Comparison of ENCODE assay signal across 9 cellular contexts in genomic region chr4:20248155-20248558, GRCh38. TPM values are rescaled to one million over a fixed set of nuclear protein-coding genes. Genes with fewer than 3 reads are reported as not detected.
DNase-seq lines count a peak whose midpoint lies in the region; ATAC-seq and TF ChIP-seq lines count a peak whose summit lies in the region.
"Had no signal": no experiment of that assay in that cellular context is flagged by ENCODE, and none has a peak within 500 bp of the region (broad histone marks: within the 10 kb centered on the region; RNA-seq: fewer than 3 reads in every experiment).

No MANE protein-coding gene starts in this region.

- H3K9me3 ChIP-seq in HCT116 (ENCODE audit: control insufficient read depth in 1 of 2, insufficient read depth in 1 of 2, low read depth in 1 of 2, low read length in 2 of 2) (no peaks in the 10 kb centered on the region; a peak in 1 of 4 replicates), mucosa of descending colon (no peaks in the 10 kb centered on the region)

- H3K4me2 ChIP-seq in HCT116 (ENCODE audit: low read length): no peak overlapping the region

- no peaks in the 10 kb centered on the region for H4K20me1 ChIP-seq in HCT116 (ENCODE audit: insufficient read depth)

- peak; percentile 72 for TF ChIP-seq RAD21 in HCT116 (IDR thresholded peaks at IDR 0.05; ENCODE audit: low read depth)

- peaks cover 26% of the 10 kb centered on the region for H3K4me1 Mint-ChIP-seq in chondrocyte (ENCODE audit: low read depth)
- H3K4me1 Mint-ChIP-seq in activated naive CD4-positive, alpha-beta T cell treated with anti-CD3 and anti-CD28 coated beads, Interleukin-2, amount 10 ng/mL, durations not matched to agents 7 days and 5 days: peaks cover 6% of the 10 kb centered on the region

- CTCF ChIA-PET in HCT116 (lab: Charles Lee): interaction anchor here (1.0 to 1.3 kb wide), 4 partner anchors 12 to 1059 kb away, joined by 3 to 6 read pairs (median 3); no protein-coding TSS in a partner anchor
- CTCF ChIA-PET in activated naive CD4-positive, alpha-beta T cell treated with anti-CD3 and anti-CD28 coated beads, Interleukin-2, amount 10 ng/mL, durations not matched to agents 7 days and 5 days (lab: Charles Lee): interaction anchor here (0.6 to 1.9 kb wide), 8 partner anchors 10 to 1023 kb away, joined by 3 to 10 read pairs (median 4); no protein-coding TSS in a partner anchor

- RAD21 ChIA-PET in HCT116 (lab: Charles Lee; ENCODE audit: low non-redundant PET in 1 of 2, low total read pairs in 2 of 2, uncharacterized antibody in 2 of 2, unreplicated experiment in 2 of 2): no interaction called here

- H3K27ac Mint-ChIP-seq in chondrocyte (ENCODE audit: unreplicated experiment): no peak overlapping the region
- no peak overlapping the region for H3K27ac Mint-ChIP-seq in activated naive CD4-positive, alpha-beta T cell treated with anti-CD3 and anti-CD28 coated beads, Interleukin-2, amount 10 ng/mL, durations not matched to agents 7 days and 5 days
- H3K27ac Mint-ChIP-seq: IgD-negative memory B cell had no signal

- H3K36me3 Mint-ChIP-seq in chondrocyte (ENCODE audit: low read depth): no peaks in the 10 kb centered on the region
- H3K36me3 Mint-ChIP-seq in activated naive CD4-positive, alpha-beta T cell treated with anti-CD3 and anti-CD28 coated beads, Interleukin-2, amount 10 ng/mL, durations not matched to agents 7 days and 5 days: no peaks in the 10 kb centered on the region
- H3K36me3 Mint-ChIP-seq: IgD-negative memory B cell had no signal

- H3K4me1 ChIP-seq in HCT116 (ENCODE audit: control insufficient read depth in 1 of 2, insufficient read depth in 2 of 2, low read length in 2 of 2): peaks cover 0 to 12% of the 10 kb centered on the region in 2 experiments; a peak in 1 of 4 replicates
- H3K4me1 ChIP-seq in mucosa of descending colon (ENCODE audit: low read depth): peaks cover 16% of the 10 kb centered on the region

- H3K27me3 ChIP-seq in HCT116 (ENCODE audit: insufficient read depth, low read length): no peaks in the 10 kb centered on the region

- BruUV-seq in HCT116 (replicated peaks; lab: Mats Ljungman, UMichigan): no TSS peak

- no peaks in the 10 kb centered on the region for H3K9me2 ChIP-seq in HCT116 (ENCODE audit: insufficient read depth)

- no peaks in the 10 kb centered on the region for H3K79me2 ChIP-seq in HCT116 (ENCODE audit: insufficient read depth, low read length)

- intact Hi-C loops in HCT116 (cut with micrococcal nuclease): loop anchor here (2.0 to 5.0 kb wide), 3 partner anchors 696 to 1023 kb away; no protein-coding TSS in a partner anchor
- intact Hi-C loops in mucosa of descending colon (cut with DNase I, micrococcal nuclease): no loop called here

- peak; percentile 43 to 76 (median 62); a peak in 5 of 6 replicates for TF ChIP-seq CTCF in HCT116 (IDR thresholded peaks at IDR 0.05 in 2 of 3, conservative IDR thresholded peaks at IDR 0.05 in 1 of 3; ENCODE audit: borderline replicate concordance in 1 of 3, insufficient read depth in 1 of 3, low read depth in 2 of 3, low read length in 2 of 3)
- peak; percentile 90 for TF ChIP-seq CTCF in chondrocyte (IDR thresholded peaks at IDR 0.05)
- peak; percentile 33 for TF ChIP-seq CTCF in mucosa of descending colon (IDR thresholded peaks at IDR 0.05)

- no peak overlapping the region for H3K9ac ChIP-seq in HCT116 (ENCODE audit: low read length)

- H2AFZ ChIP-seq in HCT116 (ENCODE audit: low read depth, low read length, poor library complexity, severe bottlenecking): peak overlapping the region; percentile 17

- POLR2A ChIA-PET in HCT116 (lab: Charles Lee): no interaction called here

- no peaks in the 10 kb centered on the region for H3K36me3 ChIP-seq in HCT116 (ENCODE audit: control insufficient read depth in 1 of 2, insufficient read depth in 2 of 2, low read length in 2 of 2)
- H3K36me3 ChIP-seq in mucosa of descending colon (ENCODE audit: low read depth): no peaks in the 10 kb centered on the region

- no peak for TF ChIP-seq POLR2A in HCT116 (IDR thresholded peaks at IDR 0.05; ENCODE audit: borderline replicate concordance, extremely low read depth, insufficient read depth, insufficient read length)

- H3K4me3 ChIP-seq in HCT116 (replicated peaks in 1 of 2; ENCODE audit: low read depth in 1 of 2, low read length in 2 of 2) (no peak overlapping the region), mucosa of descending colon (no peak overlapping the region)

- H3K27ac ChIP-seq in HCT116 (ENCODE audit: low read depth, low read length): no peak overlapping the region

- peaks cover 4% of the 10 kb centered on the region for H3K27me3 Mint-ChIP-seq in chondrocyte (ENCODE audit: low read depth)
- peaks cover 30% of the 10 kb centered on the region for H3K27me3 Mint-ChIP-seq in activated naive CD4-positive, alpha-beta T cell treated with anti-CD3 and anti-CD28 coated beads, Interleukin-2, amount 10 ng/mL, durations not matched to agents 7 days and 5 days

- no peak overlapping the region for H3K4me3 Mint-ChIP-seq in chondrocyte (ENCODE audit: unreplicated experiment)
- no peak overlapping the region for H3K4me3 Mint-ChIP-seq in activated naive CD4-positive, alpha-beta T cell treated with anti-CD3 and anti-CD28 coated beads, Interleukin-2, amount 10 ng/mL, durations not matched to agents 7 days and 5 days
- H3K4me3 Mint-ChIP-seq: IgD-negative memory B cell had no signal

- DNase-seq in CD1c-positive myeloid dendritic cell (ENCODE audit: extremely low spot score) (peak; percentile 18), HCT116 (ENCODE audit: low read depth, low spot score) (peak; percentile 29), NCI-H748 (lab: John Stamatoyannopoulos, UW; ENCODE audit: unreplicated experiment) (peak; percentile 63), chondrocyte (ENCODE audit: low spot score) (no peak), mucosa of descending colon (no peak)
- DNase-seq in activated naive CD4-positive, alpha-beta T cell treated with anti-CD3 and anti-CD28 coated beads, Interleukin-2, amount 10 ng/mL, durations not matched to agents 7 days and 5 days: no peak
- DNase-seq in stimulated activated CD4-positive, alpha-beta T cell treated with anti-CD3 and anti-CD28 coated beads, Interleukin-1b, Interleukin-23, amount 100 ng/mL, for 48 hours: no peak

- peaks cover 4% of the 10 kb centered on the region for H3K9me3 Mint-ChIP-seq in chondrocyte (ENCODE audit: low read depth)
- H3K9me3 Mint-ChIP-seq in activated naive CD4-positive, alpha-beta T cell treated with anti-CD3 and anti-CD28 coated beads, Interleukin-2, amount 10 ng/mL, durations not matched to agents 7 days and 5 days: peaks cover 3% of the 10 kb centered on the region

- ATAC-seq in HCT116 (peak; percentile 41; the same call in 1 of the 2 replicates), mucosa of descending colon (peak; percentile 34), GM19328 (IDR thresholded peaks at IDR 0.05; ENCODE audit: unreplicated experiment) (no peak)

TF ChIP-seq in HCT116, 20 proteins besides CTCF, POLR2A, EP300 and RAD21:
- TF ChIP-seq SP1 (IDR thresholded peaks at IDR 0.05; ENCODE audit: low read depth) (no peak), EZH2phosphoT487 (IDR thresholded peaks at IDR 0.05; ENCODE audit: borderline replicate concordance) (no peak), JUND (IDR thresholded peaks at IDR 0.05) (no peak), ATF3 (IDR thresholded peaks at IDR 0.05) (no peak), EGR1 (IDR thresholded peaks at IDR 0.05; ENCODE audit: low read depth) (no peak), FOSL1 (IDR thresholded peaks at IDR 0.05; ENCODE audit: low read depth) (no peak), ELF1 (IDR thresholded peaks at IDR 0.05; ENCODE audit: borderline replicate concordance, low read depth) (no peak), TCF7L2 (IDR thresholded peaks at IDR 0.05; ENCODE audit: borderline replicate concordance, extremely low read depth, insufficient read depth, insufficient read length) (no peak), POLR2AphosphoS5 (IDR thresholded peaks at IDR 0.05; ENCODE audit: low read depth, low read length) (no peak)

RNA-seq across cellular contexts. Expression of gene SLIT2, which starts 3.5 kb away (rescaled TPM):
- total RNA-seq in HCT116 (2021; ENCODE audit: unreplicated experiment) (3.8 TPM), chondrocyte (36.6 to 41.3 TPM (median 38.5 TPM) in 3 replicates), mucosa of descending colon (10 to 100 TPM in 1 of 3 donors, 1 to 10 TPM in 2; 1.2 to 37.3 (median 4.2) TPM)
- polyA plus RNA-seq in HCT116 (2012): 0.82 and 0.91 TPM in 2 replicates
- polyA plus RNA-seq: IgD-negative memory B cell had no signal

Comparison
In these comparisons a context has a peak if more than half of its experiments do, and no peak if none do; other contexts are left out.
1. DNase-seq: peak in CD1c-positive myeloid dendritic cell (single experiment), HCT116 (single experiment) and NCI-H748 (single experiment); none in chondrocyte (single experiment), mucosa of descending colon (0 of 3), activated naive CD4-positive, alpha-beta T cell treated with anti-CD3 and anti-CD28 coated beads, Interleukin-2, amount 10 ng/mL, durations not matched to agents 7 days and 5 days (single experiment) and stimulated activated CD4-positive, alpha-beta T cell treated with anti-CD3 and anti-CD28 coated beads, Interleukin-1b, Interleukin-23, amount 100 ng/mL, for 48 hours (single experiment).
2. CTCF ChIP-seq: peak in every context shown above with its lines; median percentile 90 in chondrocyte; 62 in HCT116; 33 in mucosa of descending colon.